27 cellular contexts compared by ENCODE assay signal in genomic region chr1:30342535-30343141, GRCh38.
A peak's percentile ranks its signal among the peaks of the same experiment; 100 is the strongest.
DNase-seq lines count a peak whose midpoint lies in the region; ATAC-seq, FAIRE-seq and TF ChIP-seq lines count a peak whose summit lies in the region.
"Had no signal": no experiment of that assay in that cellular context is flagged by ENCODE, and none has a peak within 500 bp of the region (broad histone marks: within the 10 kb centered on the region; RNA-seq: fewer than 3 reads in every experiment).

No MANE protein-coding gene starts in this region.

- H3K79me1 ChIP-seq in H1 (ENCODE audit: low read depth, low read length): no peaks in the 10 kb centered on the region

- H2BK20ac ChIP-seq in H1 (ENCODE audit: low read length): no peak overlapping the region

- no peak overlapping the region for H4K91ac ChIP-seq in H1 (replicated peaks; ENCODE audit: insufficient read length, low read length)

- H3K4me3 ChIP-seq in H1 (ENCODE audit: extremely low read depth in 1 of 4, insufficient read depth in 2 of 4, low read depth in 3 of 4, low read length in 4 of 4) (peak overlapping the region; percentile 14 to 51 (median 24)), upper lobe of right lung (no peak overlapping the region), BE2C (ENCODE audit: low read depth, low read length) (no peak overlapping the region), coronary artery (no peak overlapping the region)
- H3K4me3 ChIP-seq: dorsolateral prefrontal cortex, gastrocnemius medialis, hepatocyte, lung, suprapubic skin had no signal

- H2BK5ac ChIP-seq in H1 (ENCODE audit: low read depth, low read length): no peak overlapping the region

- no peak overlapping the region for H2AFZ ChIP-seq in H1 (ENCODE audit: low read length)
- H2AFZ ChIP-seq: hepatocyte had no signal

- H3K4me1 ChIP-seq in H1 (replicated peaks in 1 of 4; ENCODE audit: control insufficient read depth in 3 of 4, insufficient read depth in 4 of 4, low read length in 3 of 4) (peaks cover 0 to 4% (median 0%) of the 10 kb centered on the region in 4 experiments; a peak in 3 of 7 replicates), upper lobe of right lung (no peaks in the 10 kb centered on the region), BE2C (no peaks in the 10 kb centered on the region)
- H3K4me1 ChIP-seq: suprapubic skin had no signal

- H2AK5ac ChIP-seq in H1 (ENCODE audit: low read depth, low read length): no peak overlapping the region

- CTCF ChIA-PET in H1 (lab: Charles Lee; ENCODE audit: partially characterized antibody): interaction anchor here (1.1 kb wide), 1 partner anchor 12 kb away, joined by 4 read pairs; no protein-coding TSS in a partner anchor

- no peak overlapping the region for H2BK120ac ChIP-seq in H1 (replicated peaks; ENCODE audit: low read depth, low read length)

- no peak overlapping the region for H2BK15ac ChIP-seq in H1 (ENCODE audit: low read length)

- H4K5ac ChIP-seq in H1 (ENCODE audit: insufficient read length, low read depth, low read length): no peak overlapping the region

- H3K27ac ChIP-seq in H1 (ENCODE audit: low read depth, low read length) (no peak overlapping the region), upper lobe of right lung (no peak overlapping the region), coronary artery (no peak overlapping the region)
- H3K27ac ChIP-seq: dorsolateral prefrontal cortex, gastrocnemius medialis, hepatocyte, suprapubic skin had no signal

- intact Hi-C loops in cardiac septum (cut with DNase I) (no loop called here), left ventricle myocardium superior (cut with micrococcal nuclease) (no loop called here), upper lobe of right lung (cut with DNase I) (no loop called here)

- no peak for TF ChIP-seq CTCF in H1 (IDR thresholded peaks at IDR 0.05; ENCODE audit: control extremely low read depth in 1 of 3, insufficient read depth in 1 of 3, low read depth in 1 of 3, low read length in 3 of 3)
- no peak for TF ChIP-seq CTCF in upper lobe of right lung (IDR thresholded peaks at IDR 0.05)
- TF ChIP-seq CTCF in BE2C (IDR thresholded peaks at IDR 0.05; ENCODE audit: low read depth, low read length): no peak
- TF ChIP-seq CTCF in coronary artery (IDR thresholded peaks at IDR 0.05): no peak

- peak overlapping the region; percentile 9; the same call in 1 of the 2 replicates for H4K8ac ChIP-seq in H1 (ENCODE audit: extremely low read depth, insufficient read depth, low read length)

- H3K79me2 ChIP-seq in H1 (ENCODE audit: control insufficient read depth in 1 of 2, insufficient read depth in 2 of 2, low read length in 2 of 2): no peaks in the 10 kb centered on the region
- H3K79me2 ChIP-seq: hepatocyte had no signal

- no peak for FAIRE-seq in H1 (lab: Jason Lieb, UNC)
- FAIRE-seq: small intestine had no signal

- no peaks in the 10 kb centered on the region for H3K27me3 ChIP-seq in H1 (replicated peaks in 1 of 4; ENCODE audit: control insufficient read depth in 3 of 4, extremely low read depth in 1 of 4, insufficient read depth in 3 of 4, low read length in 3 of 4)
- H3K27me3 ChIP-seq in upper lobe of right lung: peaks cover 56% of the 10 kb centered on the region
- no peaks in the 10 kb centered on the region for H3K27me3 ChIP-seq in BE2C

- H3K18ac ChIP-seq in H1 (ENCODE audit: extremely low read depth, low read length): no peak overlapping the region

- no peak overlapping the region for H3K9ac ChIP-seq in H1 (replicated peaks in 1 of 4; ENCODE audit: extremely low read depth in 1 of 4, low read depth in 3 of 4, low read length in 3 of 4)
- H3K9ac ChIP-seq: SK-N-SH had no signal

- peaks cover 0 to 5% of the 10 kb centered on the region in 2 experiments for H4K20me1 ChIP-seq in H1 (replicated peaks in 1 of 2; ENCODE audit: control insufficient read depth in 1 of 2, insufficient read depth in 2 of 2, low read length in 2 of 2)

- H3K36me3 ChIP-seq in H1 (ENCODE audit: control insufficient read depth in 2 of 4, insufficient read depth in 4 of 4, low read length in 3 of 4) (no peaks in the 10 kb centered on the region), upper lobe of right lung (no peaks in the 10 kb centered on the region), BE2C (no peaks in the 10 kb centered on the region)
- H3K36me3 ChIP-seq: gastrocnemius medialis, suprapubic skin had no signal

- 35% methylated on average over 31 of the region's 33 CpGs; no CpG with 5 or more reads in 1 of the 2 experiments for WGBS in H1 (ENCODE audit: extremely low coverage in 1 of 2, insufficient coverage in 1 of 2, insufficient read length in 1 of 2, insufficient replicate concordance in 2 of 2, low coverage in 1 of 2, low lambda C conversion rate in 2 of 2, missing lambda C conversion rate in 1 of 2), 2 experiments

- no peak for TF ChIP-seq RAD21 in H1 (IDR thresholded peaks at IDR 0.05 in 1 of 2, conservative IDR thresholded peaks at IDR 0.05 in 1 of 2; ENCODE audit: low read depth in 2 of 2, low read length in 2 of 2)

- no peak for TF ChIP-seq EP300 in H1 (IDR thresholded peaks at IDR 0.05; ENCODE audit: borderline replicate concordance in 1 of 2, low read depth in 2 of 2, low read length in 2 of 2)

- no peak overlapping the region for H3K23ac ChIP-seq in H1 (ENCODE audit: insufficient read length)

- H3K9me3 ChIP-seq in H1 (ENCODE audit: insufficient read depth in 2 of 2, low read depth in 1 of 2, low read length in 1 of 2): no peaks in the 10 kb centered on the region
- H3K9me3 ChIP-seq in upper lobe of right lung: no peaks in the 10 kb centered on the region
- H3K9me3 ChIP-seq in BE2C: no peaks in the 10 kb centered on the region
- H3K9me3 ChIP-seq: gastrocnemius medialis, SK-N-SH, suprapubic skin had no signal

- no peak overlapping the region for H3K4ac ChIP-seq in H1 (replicated peaks; ENCODE audit: insufficient read length, low read depth, low read length)

- no peak for TF ChIP-seq POLR2A in H1 (IDR thresholded peaks at IDR 0.05; ENCODE audit: control extremely low read depth in 1 of 2, low read depth in 2 of 2, low read length in 2 of 2)

- H2BK12ac ChIP-seq in H1 (ENCODE audit: low read depth, low read length): no peak overlapping the region

- H3K4me2 ChIP-seq in H1 (ENCODE audit: insufficient read depth in 1 of 2, low read depth in 2 of 2, low read length in 2 of 2): peak overlapping the region; percentile 50 to 57; a peak in 3 of 4 replicates
- H3K4me2 ChIP-seq: hepatocyte, SK-N-SH had no signal

- peaks cover 8% of the 10 kb centered on the region; the same call in 1 of the 2 replicates for H3K23me2 ChIP-seq in H1 (ENCODE audit: low read depth, low read length)

- ATAC-seq in left ventricle myocardium superior: no peak
- peak; percentile 40 for ATAC-seq in upper lobe of right lung
- ATAC-seq: gastrocnemius medialis had no signal

- H3K14ac ChIP-seq in H1 (ENCODE audit: insufficient read length): no peak overlapping the region

- H3K56ac ChIP-seq in H1 (replicated peaks; ENCODE audit: insufficient read length, low read depth, low read length): no peak overlapping the region

- POLR2A ChIA-PET in H1 (lab: Charles Lee; ENCODE audit: partially characterized antibody): interaction anchor here (0.7 kb wide), 1 partner anchor 55 kb away, joined by 5 read pairs; no protein-coding TSS in a partner anchor

- DNase-seq in cardiac septum (ENCODE audit: low spot score) (peak; percentile 24), left ventricle myocardium superior (no peak), H1 (ENCODE audit: low read depth in 1 of 2, low spot score in 2 of 2) (peak in 1 of 2 experiments; percentile 64), islet precursor cell (peak; percentile 72), upper lobe of right lung (no peak), SHP77 treated with DMSO at 0.1 percent for 48 hours (lab: John Stamatoyannopoulos, UW) (no peak), BE2C (no peak), coronary artery (ENCODE audit: low spot score) (no peak)
- DNase-seq: activated B cell treated with CpG ODN at 0.5 μM for 24 hours; activated CD4-positive, alpha-beta T cell treated with anti-CD3 and anti-CD28 coated beads, Interleukin-2, amount 50 U/mL, for 4 hours; activated naive CD4-positive, alpha-beta T cell treated with Interleukin-2 at 50 U/mL for 16 hours; CD4-positive, CD25-positive, alpha-beta regulatory T cell; DMS79 treated with DMSO at 0.1 percent for 48 hours; dorsolateral prefrontal cortex; gastrocnemius medialis; GOT3; kidney glomerular epithelial cell; MM.1S; NCI-H2029; NCI-H510A treated with DMSO at 0.1 percent for 48 hours; OCI-M1; SK-N-SH; small intestine; stimulated activated naive CD4-positive, alpha-beta T cell treated with Interleukin-2 at 50 U/mL for 16 hours had no signal

TF ChIP-seq in H1, 55 proteins besides CTCF, POLR2A, EP300 and RAD21:
- TF ChIP-seq KDM4A (IDR thresholded peaks at IDR 0.05; ENCODE audit: low read depth, low read length, severe bottlenecking) (peak; percentile 30), POU5F1 (IDR thresholded peaks at IDR 0.05; ENCODE audit: low read depth, low read length) (no peak), MAX (IDR thresholded peaks at IDR 0.05) (0 out of 2 replicates have a peak, but pooled peaks have one; percentile 16)

Comparison
In these comparisons a context has a peak if more than half of its experiments do, and no peak if none do; other contexts are left out.
1. DNase-seq: peak in cardiac septum (single experiment) and islet precursor cell (single experiment); none in left ventricle myocardium superior (single experiment), upper lobe of right lung (single experiment), SHP77 treated with DMSO at 0.1 percent for 48 hours (single experiment), BE2C (single experiment) and coronary artery (single experiment).
2. H3K4me3 ChIP-seq: peak in H1 (4 of 4); none in upper lobe of right lung (single experiment), BE2C (single experiment) and coronary artery (single experiment).